ENCODE assay signal across 26 cellular contexts in genomic region chr2:174796319-174796771, GRCh38. TPM values are rescaled to one million over a fixed set of nuclear protein-coding genes. Genes with fewer than 3 reads are reported as not detected.
DNase-seq lines count a peak whose midpoint lies in the region; ATAC-seq lines count a peak whose summit lies in the region.
"Had no signal": no experiment of that assay in that cellular context is flagged by ENCODE, and none has a peak within 500 bp of the region (broad histone marks: within the 10 kb centered on the region; RNA-seq: fewer than 3 reads in every experiment).

No MANE protein-coding gene starts in this region.

- H3K27me3 ChIP-seq in HAP-1 (ENCODE audit: low read depth), result no peaks in the 10 kb centered on the region
- H3K27me3 ChIP-seq: upper lobe of left lung had no signal

- in situ Hi-C loops in HAP-1 (cut with MboI; ENCODE audit: low sequenced_read_pairs), result no loop called here

- no peak for ATAC-seq in GM18909 (IDR thresholded peaks at IDR 0.05; ENCODE audit: poor library complexity, unreplicated experiment)
- ATAC-seq: left lobe of liver had no signal

- peaks cover 5% of the 10 kb centered on the region for H3K27me3 Mint-ChIP-seq in activated T-helper 1 cell treated with anti-CD3 and anti-CD28 coated beads, Interleukin-12 subunit alpha, Interleukin-12 subunit beta, Interleukin-2, Interleukin-4 antibody, amounts not matched to agents 30 ng/mL and 10 ng/mL and 1 ng/mL, durations not matched to agents 14 hours and 24 hours and 36 hours (ENCODE audit: insufficient read depth)
- H3K27me3 Mint-ChIP-seq: CD4-positive, alpha-beta T cell had no signal

- peaks cover 31% of the 10 kb centered on the region for H3K4me1 ChIP-seq in HAP-1
- H3K4me1 ChIP-seq: upper lobe of left lung had no signal

- peak; percentile 41 for DNase-seq in EH (ENCODE audit: low read depth)
- DNase-seq in HAP-1 (ENCODE audit: low spot score in 2 of 2), result peak; percentile 63 to 71
- no peak for DNase-seq in activated T-helper 1 cell treated with anti-CD3 and anti-CD28 coated beads, Interleukin-12 subunit alpha, Interleukin-12 subunit beta, Interleukin-2, Interleukin-4 antibody, amounts not matched to agents 30 ng/mL and 10 ng/mL and 1 ng/mL, durations not matched to agents 14 hours and 24 hours and 36 hours (ENCODE audit: low spot score)
- DNase-seq in iPS-NIHi7 (ENCODE audit: extremely low spot score), result peak; percentile 47
- DNase-seq in T-helper 2 cell, result no peak
- DNase-seq in Kasumi-1 (lab: John Stamatoyannopoulos, UW), result no peak
- DNase-seq in activated effector memory CD4-positive, alpha-beta T cell treated with anti-CD3 and anti-CD28 coated beads, Interleukin-2, amount 50 U/mL, for 16 hours, result no peak
- DNase-seq: activated CD4-positive, alpha-beta T cell treated with anti-CD3 and anti-CD28 coated beads for 4 hours; activated CD8-positive, alpha-beta memory T cell treated with anti-CD3 and anti-CD28 coated beads, Interleukin-2, amount 50 U/mL, for 48 hours; activated naive CD4-positive, alpha-beta T cell treated with anti-CD3 and anti-CD28 coated beads for 36 hours; CD4-positive, alpha-beta T cell; DMS53; effector CD4-positive, alpha-beta T cell; HCEC 1CT; NCI-H1436; NCI-H510A treated with DMSO at 0.1 percent for 48 hours; NK-92 treated with Interleukin-12 subunit alpha and Interleukin-12 subunit beta, amount 100 ng/mL, for 24 hours; posterior cingulate gyrus; stimulated activated CD4-positive, alpha-beta T cell treated with anti-CD3 and anti-CD28 coated beads, Interleukin-2, amount 100 ng/mL, for 48 hours; upper lobe of left lung had no signal

- intact Hi-C loops in activated T-helper 1 cell treated with anti-CD3 and anti-CD28 coated beads, Interleukin-12 subunit alpha, Interleukin-12 subunit beta, Interleukin-2, Interleukin-4 antibody, amounts not matched to agents 30 ng/mL and 10 ng/mL and 1 ng/mL, durations not matched to agents 14 hours and 24 hours and 36 hours (cut with micrococcal nuclease), result loop anchor here (5.0 kb wide), 2 partner anchors 106 to 189 kb away; no protein-coding TSS in a partner anchor

- no peaks in the 10 kb centered on the region for H3K36me3 Mint-ChIP-seq in activated T-helper 1 cell treated with anti-CD3 and anti-CD28 coated beads, Interleukin-12 subunit alpha, Interleukin-12 subunit beta, Interleukin-2, Interleukin-4 antibody, amounts not matched to agents 30 ng/mL and 10 ng/mL and 1 ng/mL, durations not matched to agents 14 hours and 24 hours and 36 hours (ENCODE audit: low read depth)
- H3K36me3 Mint-ChIP-seq: natural killer cell treated with Interleukin-12 subunit alpha and Interleukin-12 subunit beta and Interleukin-15 and Interleukin-18, amount 100 ng/mL, for 72 hours had no signal

- no peaks in the 10 kb centered on the region for H3K9me3 Mint-ChIP-seq in activated T-helper 1 cell treated with anti-CD3 and anti-CD28 coated beads, Interleukin-12 subunit alpha, Interleukin-12 subunit beta, Interleukin-2, Interleukin-4 antibody, amounts not matched to agents 30 ng/mL and 10 ng/mL and 1 ng/mL, durations not matched to agents 14 hours and 24 hours and 36 hours
- H3K9me3 Mint-ChIP-seq: activated naive CD4-positive, alpha-beta T cell treated with anti-CD3 and anti-CD28 coated beads for 36 hours; CD4-positive, alpha-beta T cell; mesothelial cell of epicardium; natural killer cell treated with Interleukin-12 subunit alpha and Interleukin-12 subunit beta and Interleukin-15 and Interleukin-18, amount 100 ng/mL, for 72 hours had no signal

- H3K9me3 ChIP-seq in HAP-1, result no peaks in the 10 kb centered on the region
- H3K9me3 ChIP-seq: upper lobe of left lung had no signal

- H3K4me3 Mint-ChIP-seq in activated T-helper 1 cell treated with anti-CD3 and anti-CD28 coated beads, Interleukin-12 subunit alpha, Interleukin-12 subunit beta, Interleukin-2, Interleukin-4 antibody, amounts not matched to agents 30 ng/mL and 10 ng/mL and 1 ng/mL, durations not matched to agents 14 hours and 24 hours and 36 hours, result no peak overlapping the region
- H3K4me3 Mint-ChIP-seq: activated naive CD4-positive, alpha-beta T cell treated with anti-CD3 and anti-CD28 coated beads for 36 hours; CD4-positive, alpha-beta T cell; mesothelial cell of epicardium; natural killer cell treated with Interleukin-12 subunit alpha and Interleukin-12 subunit beta and Interleukin-15 and Interleukin-18, amount 100 ng/mL, for 72 hours had no signal

- peaks cover 20% of the 10 kb centered on the region for H3K36me3 ChIP-seq in HAP-1 (replicated peaks)

- H3K27ac Mint-ChIP-seq in activated T-helper 1 cell treated with anti-CD3 and anti-CD28 coated beads, Interleukin-12 subunit alpha, Interleukin-12 subunit beta, Interleukin-2, Interleukin-4 antibody, amounts not matched to agents 30 ng/mL and 10 ng/mL and 1 ng/mL, durations not matched to agents 14 hours and 24 hours and 36 hours, result peak overlapping the region; percentile 93
- H3K27ac Mint-ChIP-seq: activated naive CD4-positive, alpha-beta T cell treated with anti-CD3 and anti-CD28 coated beads for 36 hours; CD4-positive, alpha-beta T cell; mesothelial cell of epicardium had no signal

- no peak overlapping the region for H3K4me3 ChIP-seq in HAP-1
- H3K4me3 ChIP-seq: SK-N-MC, upper lobe of left lung had no signal

- H3K4me1 Mint-ChIP-seq in activated T-helper 1 cell treated with anti-CD3 and anti-CD28 coated beads, Interleukin-12 subunit alpha, Interleukin-12 subunit beta, Interleukin-2, Interleukin-4 antibody, amounts not matched to agents 30 ng/mL and 10 ng/mL and 1 ng/mL, durations not matched to agents 14 hours and 24 hours and 36 hours (ENCODE audit: low read depth), result peaks cover 31% of the 10 kb centered on the region

RNA-seq across cellular contexts. Expression of gene CHRNA1, which starts 32.1 kb away (rescaled TPM):
- not detected in 2 replicates for total RNA-seq in activated T-helper 1 cell treated with anti-CD3 and anti-CD28 coated beads, Interleukin-12 subunit alpha, Interleukin-12 subunit beta, Interleukin-2, Interleukin-4 antibody, amounts not matched to agents 30 ng/mL and 10 ng/mL and 1 ng/mL, durations not matched to agents 14 hours and 24 hours and 36 hours
- total RNA-seq: activated naive CD4-positive, alpha-beta T cell treated with anti-CD3 and anti-CD28 coated beads for 36 hours; frontal cortex; left lobe of liver; natural killer cell treated with Interleukin-12 subunit alpha and Interleukin-12 subunit beta and Interleukin-15 and Interleukin-18, amount 100 ng/mL, for 72 hours had no signal

Comparison
In these comparisons a context has a peak if more than half of its experiments do, and no peak if none do; other contexts are left out.
1. DNase-seq: peak in EH (single experiment), HAP-1 (2 of 2) and iPS-NIHi7 (single experiment); none in activated T-helper 1 cell treated with anti-CD3 and anti-CD28 coated beads, Interleukin-12 subunit alpha, Interleukin-12 subunit beta, Interleukin-2, Interleukin-4 antibody, amounts not matched to agents 30 ng/mL and 10 ng/mL and 1 ng/mL, durations not matched to agents 14 hours and 24 hours and 36 hours (single experiment), T-helper 2 cell (0 of 5), Kasumi-1 (0 of 2) and activated effector memory CD4-positive, alpha-beta T cell treated with anti-CD3 and anti-CD28 coated beads, Interleukin-2, amount 50 U/mL, for 16 hours (single experiment).